Comparison of ENCODE assay signal across 1 cellular context in the genomic region with DNA sequence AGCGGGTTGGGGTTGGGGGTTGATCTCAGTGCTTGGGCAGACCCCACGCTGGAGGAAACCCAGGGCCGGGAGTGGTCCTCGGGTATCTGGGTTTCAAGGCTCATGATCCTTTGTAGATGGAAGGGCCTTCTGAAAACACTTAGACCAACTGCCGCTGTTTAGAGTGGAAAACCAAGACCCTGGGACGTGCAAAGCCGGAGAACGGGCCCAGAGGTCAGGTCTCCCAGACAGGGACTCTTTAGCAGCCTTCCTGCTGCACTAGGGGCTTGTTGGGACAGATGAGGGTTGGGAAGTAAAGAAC.
TF ChIP-seq lines count a peak whose summit lies in the region.

No MANE protein-coding gene starts in this region.

TF ChIP-seq in H1, 55 proteins besides CTCF, POLR2A, EP300 and RAD21:
- no peak for TF ChIP-seq KDM5A (IDR thresholded peaks at IDR 0.05; ENCODE audit: low read length)
- no peak for TF ChIP-seq CEBPB (IDR thresholded peaks at IDR 0.05; ENCODE audit: low read depth, low read length)
- TF ChIP-seq, protein P1, sequence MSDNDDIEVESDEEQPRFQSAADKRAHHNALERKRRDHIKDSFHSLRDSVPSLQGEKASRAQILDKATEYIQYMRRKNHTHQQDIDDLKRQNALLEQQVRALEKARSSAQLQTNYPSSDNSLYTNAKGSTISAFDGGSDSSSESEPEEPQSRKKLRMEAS (IDR thresholded peaks at IDR 0.05), result no peak
- no peak for TF ChIP-seq CHD2 (IDR thresholded peaks at IDR 0.05; ENCODE audit: low read length)
- TF ChIP-seq RBBP5 (IDR thresholded peaks at IDR 0.05; ENCODE audit: borderline replicate concordance, low read depth, low read length), result no peak
- TF ChIP-seq, protein P2, sequence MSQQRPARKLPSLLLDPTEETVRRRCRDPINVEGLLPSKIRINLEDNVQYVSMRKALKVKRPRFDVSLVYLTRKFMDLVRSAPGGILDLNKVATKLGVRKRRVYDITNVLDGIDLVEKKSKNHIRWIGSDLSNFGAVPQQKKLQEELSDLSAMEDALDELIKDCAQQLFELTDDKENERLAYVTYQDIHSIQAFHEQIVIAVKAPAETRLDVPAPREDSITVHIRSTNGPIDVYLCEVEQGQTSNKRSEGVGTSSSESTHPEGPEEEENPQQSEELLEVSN (IDR thresholded peaks at IDR 0.05), result no peak; the same call in 1 of the 2 replicates
TF ChIP-seq in H1: peak in this region for 0.
